1 cellular context compared by ENCODE assay signal in the genomic region with DNA sequence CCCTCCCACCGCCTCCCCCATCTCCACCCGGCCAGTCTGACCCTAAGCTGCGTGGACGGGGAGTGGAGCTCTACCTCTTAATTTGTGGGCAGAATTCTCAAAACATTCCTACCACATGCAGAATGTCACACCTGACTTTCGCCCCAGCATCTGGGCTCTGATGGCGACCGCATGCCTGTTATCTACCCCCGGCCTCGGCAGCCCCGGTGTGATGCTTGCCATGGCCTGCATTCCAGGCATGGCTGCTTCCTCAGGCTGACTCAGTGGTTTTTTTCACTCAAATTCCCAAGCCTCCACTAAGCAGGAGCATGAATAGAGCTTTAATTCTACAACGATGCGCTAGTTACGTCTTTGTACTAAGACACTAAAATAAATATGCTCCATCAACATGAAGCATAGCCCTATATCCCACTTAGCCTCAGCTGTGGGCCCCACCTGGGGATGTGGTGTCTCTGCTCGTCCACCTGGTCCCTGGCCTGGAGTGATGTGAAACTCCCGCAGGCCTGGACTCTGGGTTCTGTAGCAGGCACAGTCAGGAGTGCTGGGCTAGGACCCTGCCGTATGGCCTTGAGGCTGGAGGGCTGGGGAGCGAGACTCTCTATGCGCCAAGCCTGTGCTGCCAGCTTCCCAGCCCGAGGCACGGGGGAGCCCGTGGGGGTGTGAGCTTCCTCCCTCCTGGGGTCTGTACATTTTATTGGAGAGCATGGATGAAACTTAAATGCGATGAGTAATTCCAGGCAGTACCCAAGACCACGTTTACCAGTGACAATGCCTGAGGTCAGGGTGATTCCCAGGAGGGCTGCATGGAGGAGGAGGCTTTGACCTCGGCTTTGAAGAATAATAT.
TF ChIP-seq lines count a peak whose summit lies in the region.

No MANE protein-coding gene starts in this region.

TF ChIP-seq in GM23338, 12 proteins besides CTCF, POLR2A, EP300 and RAD21 (continued from another document):
- TF ChIP-seq ZNF114 (CRISPR knock-in tag; IDR thresholded peaks at IDR 0.05) (no peak), CREB1 (CRISPR knock-in tag; IDR thresholded peaks at IDR 0.05; ENCODE audit: low read depth) (no peak), POLR2AphosphoS5 (IDR thresholded peaks at IDR 0.05; ENCODE audit: low read depth) (no peak), ZNF331 (CRISPR knock-in tag; IDR thresholded peaks at IDR 0.05; ENCODE audit: low read depth) (no peak)
